In genomic region chr7:16514729-16515128, GRCh38 we compare ENCODE assay signal across 32 cellular contexts. TPM values are rescaled to one million over a fixed set of nuclear protein-coding genes. Genes with fewer than 3 reads are reported as not detected.
"Had no signal": no experiment of that assay in that cellular context is flagged by ENCODE, and none has a peak within 500 bp of the region (broad histone marks: within the 10 kb centered on the region; RNA-seq: fewer than 3 reads in every experiment).

No MANE protein-coding gene starts in this region.

- H3K4me1 ChIP-seq: stomach, suprapubic skin, testis, thyroid gland, tibial artery, transverse colon, upper lobe of left lung, upper lobe of right lung, uterus, vagina had no signal

- H3K36me3 ChIP-seq: stomach, suprapubic skin, thoracic aorta, thyroid gland, tibial artery, tibial nerve, transverse colon, upper lobe of left lung, upper lobe of right lung, uterus, vagina had no signal

- H3K27ac ChIP-seq: stomach, suprapubic skin, testis, thoracic aorta, thyroid gland, tibial artery, tibial nerve, transverse colon, upper lobe of left lung, upper lobe of right lung, uterus, vagina had no signal

- H3K27me3 ChIP-seq: stomach, suprapubic skin, testis, thyroid gland, tibial artery, tibial nerve, transverse colon, upper lobe of left lung, upper lobe of right lung, uterus, vagina had no signal

- H3K9me3 ChIP-seq: stomach, suprapubic skin, testis, thoracic aorta, thyroid gland, tibial artery, tibial nerve, transverse colon, upper lobe of left lung, upper lobe of right lung, uterus, vagina had no signal

- H3K4me3 ChIP-seq: stomach, suprapubic skin, testis, thoracic aorta, thyroid gland, tibial artery, tibial nerve, transverse colon, upper lobe of left lung, upper lobe of right lung, uterus, vagina had no signal

- ATAC-seq: stimulated activated effector memory CD8-positive, alpha-beta T cell treated with anti-CD3 and anti-CD28 coated beads, Interleukin-12 subunit alpha, Interleukin-12 subunit beta, amount 100 ng/mL, for 72 hours; stimulated activated memory B cell treated with anti-CD40 and anti-IgM and Interleukin-4, amounts not matched to agents 10 μg/mL and 1 μg/mL and 100 μg/mL, for 72 hours; stimulated activated naive B cell treated with anti-CD40 and anti-IgM and Interleukin-4, amounts not matched to agents 10 μg/mL and 1 μg/mL and 100 μg/mL, for 72 hours; stimulated activated naive CD8-positive, alpha-beta T cell treated with anti-CD3 and anti-CD28 coated beads, Interleukin-15, amount 100 ng/mL, for 72 hours; stimulated activated naive CD8-positive, alpha-beta T cell treated with anti-CD3 and anti-CD28 coated beads, Interleukin-15, Interleukin-2, amounts not matched to agents 100 U/mL and 50 U/mL, for 24 hours; upper lobe of right lung had no signal

- DNase-seq: stimulated activated CD4-positive, alpha-beta T cell treated with anti-CD3 and anti-CD28 coated beads, Interleukin-2, amount 100 ng/mL, for 48 hours; stimulated activated CD4-positive, alpha-beta T cell treated with anti-CD3 and anti-CD28 coated beads, Interleukin-4, amount 100 ng/mL, for 1 hour; stimulated activated CD4-positive, alpha-beta T cell treated with anti-CD3 and anti-CD28 coated beads, Interleukin-4, amount 100 ng/mL, for 24 hours; stimulated activated CD4-positive, alpha-beta T cell treated with anti-CD3 and anti-CD28 coated beads, Interleukin-4, amount 100 ng/mL, for 4 hours; stimulated activated CD8-positive, alpha-beta memory T cell treated with anti-CD3 and anti-CD28 coated beads, Interleukin-4, amount 100 ng/mL, for 48 hours; stimulated activated naive B cell treated with anti-CD40 and anti-IgM and Interleukin-4, amounts not matched to agents 10 μg/mL and 1 μg/mL and 100 μg/mL, for 72 hours; stimulated activated naive CD4-positive, alpha-beta T cell; stimulated activated naive CD4-positive, alpha-beta T cell treated with Interleukin-2 at 50 U/mL for 16 hours; stimulated activated naive CD8-positive, alpha-beta T cell treated with anti-CD3 and anti-CD28 coated beads, Interleukin-15, amount 100 ng/mL, for 72 hours; stimulated activated naive CD8-positive, alpha-beta T cell treated with anti-CD3 and anti-CD28 coated beads, Interleukin-15, Interleukin-2, amounts not matched to agents 100 U/mL and 50 U/mL, for 24 hours; stomach; substantia nigra; testis; thyroid gland; tibial artery; transverse colon; trophoblast cell; upper lobe of left lung; upper lobe of right lung; uterus had no signal

- FAIRE-seq: urothelium cell line had no signal

RNA-seq across cellular contexts. Expression of gene LRRC72, which starts 11.9 kb away (rescaled TPM):
- total RNA-seq: stomach, subcutaneous adipose tissue, suprapubic skin, temporal lobe, thoracic aorta, thyroid gland, tibial nerve, transverse colon, upper lobe of left lung, upper lobe of right lung, ureter, urinary bladder, uterus, vagina had no signal
- polyA plus RNA-seq: stomach, thymus, urinary bladder had no signal

RNA-seq across cellular contexts. Expression of gene SOSTDC1, which starts 49.2 kb away (rescaled TPM):
- total RNA-seq: subcutaneous adipose tissue, ureter had no signal
